ENCODE assay signal across 15 cellular contexts in the genomic region with DNA sequence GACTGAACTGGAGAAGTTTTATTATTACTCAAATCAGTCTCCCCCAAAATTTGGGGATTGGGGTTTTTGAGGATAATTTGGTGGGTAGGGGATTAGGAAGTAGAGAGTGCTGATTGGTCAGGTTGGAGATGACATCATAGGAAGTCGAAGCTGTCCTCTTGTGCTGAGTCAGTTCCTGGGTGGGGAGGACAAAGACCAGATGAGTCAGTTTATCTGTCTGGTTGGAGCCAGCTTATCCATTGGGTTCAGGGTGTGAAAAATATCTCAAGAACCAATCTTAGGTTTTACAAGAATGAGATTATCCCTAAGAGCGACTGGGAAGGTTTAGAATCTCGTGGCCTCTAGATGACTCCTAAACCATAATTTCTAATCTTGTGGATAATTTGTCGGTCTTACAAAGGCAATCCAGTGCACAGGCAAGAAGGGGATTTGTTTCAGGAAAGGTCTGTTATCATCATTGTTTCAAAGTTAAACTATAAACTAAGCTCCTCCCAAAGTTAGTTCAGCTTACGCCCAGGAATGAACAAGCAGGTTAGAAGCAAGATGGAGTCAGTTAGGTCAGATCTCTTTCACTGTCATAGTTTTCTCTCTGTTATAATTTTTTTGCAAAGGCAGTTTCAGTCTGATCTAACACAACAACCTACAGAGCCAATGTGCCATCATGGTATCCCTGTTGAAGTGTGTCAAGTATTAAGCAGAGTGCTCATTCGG.
"Had no signal": no experiment of that assay in that cellular context is flagged by ENCODE, and none has a peak within 500 bp of the region (broad histone marks: within the 10 kb centered on the region; RNA-seq: fewer than 3 reads in every experiment).

No MANE protein-coding gene starts in this region.

- ATAC-seq: activated naive CD4-positive, alpha-beta T cell treated with anti-CD3 and anti-CD28 coated beads, Interleukin-2, amount 50 U/mL, for 72 hours; left lobe of liver; natural killer cell treated with Interleukin-12 subunit alpha and Interleukin-12 subunit beta and Interleukin-15 and Interleukin-18, amount 100 ng/mL, for 72 hours; psoas muscle had no signal

- H3K4me1 ChIP-seq: esophagus muscularis mucosa, psoas muscle, sigmoid colon, upper lobe of left lung had no signal

- H3K9me3 ChIP-seq: esophagus muscularis mucosa, psoas muscle, sigmoid colon, upper lobe of left lung had no signal

- H3K4me3 ChIP-seq: esophagus muscularis mucosa, psoas muscle, sigmoid colon, upper lobe of left lung had no signal

- H3K27me3 ChIP-seq: esophagus muscularis mucosa, sigmoid colon, upper lobe of left lung had no signal

- FAIRE-seq: TTC549 had no signal

- DNase-seq: activated CD4-positive, CD25-positive, alpha-beta regulatory T cell; amygdala; foreskin melanocyte; head of caudate nucleus; occipital lobe; psoas muscle; sigmoid colon; stimulated activated CD4-positive, alpha-beta T cell treated with anti-CD3 and anti-CD28 coated beads, Interleukin-2, amount 100 ng/mL, for 48 hours; T-helper 2 cell; upper lobe of left lung had no signal

- H3K36me3 ChIP-seq: esophagus muscularis mucosa, sigmoid colon, upper lobe of left lung had no signal

- H3K27ac ChIP-seq: esophagus muscularis mucosa, psoas muscle, sigmoid colon, upper lobe of left lung had no signal
